In the genomic region with DNA sequence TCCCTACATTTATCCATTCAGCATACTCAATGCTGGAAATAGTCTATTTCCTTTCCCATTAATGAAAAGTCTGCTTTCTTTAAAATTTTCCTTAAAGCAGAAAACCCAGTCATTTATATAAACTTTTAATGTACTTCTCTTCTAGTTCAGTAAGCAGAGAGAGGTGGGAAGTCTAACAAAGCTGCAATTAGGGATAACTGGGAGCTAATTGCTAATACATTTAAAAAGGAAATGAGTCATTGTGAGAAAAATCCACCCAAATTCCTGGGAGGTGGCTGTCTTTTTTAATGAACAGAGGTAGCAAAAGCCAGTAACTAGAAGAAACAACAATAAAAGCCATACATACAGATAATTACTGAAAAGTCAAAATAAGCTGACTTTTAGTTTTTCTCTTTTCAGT, we compare ENCODE assay signal across 1 cellular context.
TF ChIP-seq lines count a peak whose summit lies in the region.

No MANE protein-coding gene starts in this region.

TF ChIP-seq in IMR-90, 13 proteins besides CTCF, POLR2A, EP300 and RAD21 (continued from another document):
- TF ChIP-seq, protein P1, sequence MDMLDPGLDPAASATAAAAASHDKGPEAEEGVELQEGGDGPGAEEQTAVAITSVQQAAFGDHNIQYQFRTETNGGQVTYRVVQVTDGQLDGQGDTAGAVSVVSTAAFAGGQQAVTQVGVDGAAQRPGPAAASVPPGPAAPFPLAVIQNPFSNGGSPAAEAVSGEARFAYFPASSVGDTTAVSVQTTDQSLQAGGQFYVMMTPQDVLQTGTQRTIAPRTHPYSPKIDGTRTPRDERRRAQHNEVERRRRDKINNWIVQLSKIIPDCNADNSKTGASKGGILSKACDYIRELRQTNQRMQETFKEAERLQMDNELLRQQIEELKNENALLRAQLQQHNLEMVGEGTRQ (IDR thresholded peaks at IDR 0.05; ENCODE audit: low read depth, low read length) = no peak
- no peak for TF ChIP-seq BHLHE40 (IDR thresholded peaks at IDR 0.05; ENCODE audit: low read depth, low read length)
- TF ChIP-seq, protein P2, sequence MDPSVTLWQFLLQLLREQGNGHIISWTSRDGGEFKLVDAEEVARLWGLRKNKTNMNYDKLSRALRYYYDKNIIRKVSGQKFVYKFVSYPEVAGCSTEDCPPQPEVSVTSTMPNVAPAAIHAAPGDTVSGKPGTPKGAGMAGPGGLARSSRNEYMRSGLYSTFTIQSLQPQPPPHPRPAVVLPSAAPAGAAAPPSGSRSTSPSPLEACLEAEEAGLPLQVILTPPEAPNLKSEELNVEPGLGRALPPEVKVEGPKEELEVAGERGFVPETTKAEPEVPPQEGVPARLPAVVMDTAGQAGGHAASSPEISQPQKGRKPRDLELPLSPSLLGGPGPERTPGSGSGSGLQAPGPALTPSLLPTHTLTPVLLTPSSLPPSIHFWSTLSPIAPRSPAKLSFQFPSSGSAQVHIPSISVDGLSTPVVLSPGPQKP (IDR thresholded peaks at IDR 0.05; ENCODE audit: borderline replicate concordance, low read depth, low read length) = no peak
- TF ChIP-seq MAZ (IDR thresholded peaks at IDR 0.05; ENCODE audit: borderline replicate concordance, low read depth, low read length) = no peak
- TF ChIP-seq MAFK (IDR thresholded peaks at IDR 0.05; ENCODE audit: low read depth, low read length) = no peak
